8 cellular contexts compared by ENCODE assay signal in the genomic region with DNA sequence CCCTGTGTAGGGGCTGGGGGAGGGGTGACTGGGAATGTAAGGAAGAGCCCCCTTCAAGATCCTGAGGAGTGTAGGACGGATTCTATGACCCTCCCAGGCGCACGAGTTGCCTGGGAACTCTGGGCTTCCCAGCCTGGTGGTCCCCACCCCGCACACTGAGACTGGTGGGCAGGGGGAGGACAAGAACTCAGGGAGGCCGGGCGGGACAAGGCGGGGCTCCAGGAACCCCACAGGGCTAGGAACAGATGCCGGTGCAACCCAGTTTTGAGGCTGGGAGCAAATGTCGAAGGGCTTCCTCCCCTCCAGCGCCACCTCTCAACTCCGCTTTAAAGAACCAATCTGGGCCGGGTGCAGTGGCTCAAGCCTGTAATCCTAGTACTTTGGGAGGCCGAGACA. TPM values are rescaled to one million over a fixed set of nuclear protein-coding genes. Genes with fewer than 3 reads are reported as not detected.
DNase-seq lines count a peak whose midpoint lies in the region; ATAC-seq and TF ChIP-seq lines count a peak whose summit lies in the region.

No MANE protein-coding gene starts in this region.

- no peaks in the 10 kb centered on the region for H3K27me3 ChIP-seq in CD4-positive, alpha-beta memory T cell (ENCODE audit: insufficient read depth, low read length)
- no peaks in the 10 kb centered on the region for H3K27me3 ChIP-seq in prostate gland (replicated peaks; ENCODE audit: insufficient read depth)

- H3K27me3 Mint-ChIP-seq in CD4-positive, alpha-beta memory T cell, result no peaks in the 10 kb centered on the region

- no peak for TF ChIP-seq CTCF in RWPE1 (conservative IDR thresholded peaks at IDR 0.05; ENCODE audit: low read depth)
- TF ChIP-seq CTCF in fibroblast of mammary gland (conservative IDR thresholded peaks at IDR 0.05; ENCODE audit: control insufficient read depth, insufficient read depth, low read depth, low read length), result no peak
- no peak for TF ChIP-seq CTCF in prostate gland (IDR thresholded peaks at IDR 0.05)

- ATAC-seq in HG03045 (IDR thresholded peaks at IDR 0.05; ENCODE audit: unreplicated experiment) (no peak), HG03521 (IDR thresholded peaks at IDR 0.05; ENCODE audit: unreplicated experiment) (no peak)

- H3K9me3 Mint-ChIP-seq in CD4-positive, alpha-beta memory T cell, result no peaks in the 10 kb centered on the region

- peaks cover under 1% of the 10 kb centered on the region for H3K36me3 ChIP-seq in CD4-positive, alpha-beta memory T cell (ENCODE audit: insufficient read depth, low read length)
- H3K36me3 ChIP-seq in prostate gland, result no peaks in the 10 kb centered on the region

- H3K4me1 Mint-ChIP-seq in CD4-positive, alpha-beta memory T cell, result peaks cover 22 to 36% (median 29%) of the 10 kb centered on the region in 4 donors

- no peak for TF ChIP-seq POLR2A in prostate gland (IDR thresholded peaks at IDR 0.05)

- peak overlapping the region in 1 of 2 donors; percentile 81 for H3K4me3 ChIP-seq in CD4-positive, alpha-beta memory T cell (ENCODE audit: low read length in 2 of 2)
- H3K4me3 ChIP-seq in fibroblast of mammary gland (ENCODE audit: control insufficient read depth, low read depth, low read length) (peak overlapping the region; percentile 64), prostate gland (peak overlapping the region in 1 of 2 donors; percentile 88)

- peak overlapping the region in 6 of 7 donors; percentile 77 to 99 (median 96) for H3K27ac Mint-ChIP-seq in CD4-positive, alpha-beta memory T cell

- H3K4me1 ChIP-seq in CD4-positive, alpha-beta memory T cell (ENCODE audit: insufficient read depth, low read length), result peaks cover 35% of the 10 kb centered on the region
- H3K4me1 ChIP-seq in prostate gland (replicated peaks), result peaks cover 12% of the 10 kb centered on the region

- POLR2A ChIA-PET in CD4-positive, alpha-beta memory T cell (lab: Charles Lee; ENCODE audit: partially characterized antibody), result interaction anchor here (1.6 to 4.8 kb wide), 2 partner anchors 11 to 29 kb away, joined by 3 to 22 read pairs; no protein-coding TSS in a partner anchor
- POLR2A ChIA-PET in RWPE1 (lab: Yijun Ruan, JAX; ENCODE audit: low non-redundant PET), result no interaction called here

- CTCF ChIA-PET in CD4-positive, alpha-beta memory T cell (lab: Charles Lee; ENCODE audit: partially characterized antibody), result interaction anchor here (2.9 kb wide), 1 partner anchor 34 kb away, joined by 11 read pairs; no protein-coding TSS in a partner anchor
- CTCF ChIA-PET in RWPE1 (lab: Yijun Ruan, JAX), result interaction anchor here (1.4 to 2.9 kb wide), 2 partner anchors 27 to 33 kb away, joined by 3 to 10 read pairs; no protein-coding TSS in a partner anchor

- WGBS in prostate gland, result 80% methylated on average over 13 of the region's 13 CpGs

- peaks cover 0 to 14% of the 10 kb centered on the region in 2 donors for H3K36me3 Mint-ChIP-seq in CD4-positive, alpha-beta memory T cell

- H3K9me3 ChIP-seq in CD4-positive, alpha-beta memory T cell (ENCODE audit: control insufficient read depth in 1 of 2, low read length in 2 of 2), result no peaks in the 10 kb centered on the region
- H3K9me3 ChIP-seq in prostate gland, result no peaks in the 10 kb centered on the region

- peak overlapping the region; percentile 96 for H3K27ac ChIP-seq in CD4-positive, alpha-beta memory T cell (ENCODE audit: low read depth, low read length)
- H3K27ac ChIP-seq in RWPE1, result peak overlapping the region; percentile 94
- H3K27ac ChIP-seq in prostate gland, result peak overlapping the region; percentile 97 to 98

- no peak for DNase-seq in CD4-positive, alpha-beta memory T cell
- DNase-seq in RWPE1 (ENCODE audit: low spot score), result no peak
- no peak for DNase-seq in fibroblast of mammary gland (ENCODE audit: low read depth)
- DNase-seq in prostate gland (ENCODE audit: low spot score), result no peak
- no peak for DNase-seq in SKM-1 (lab: John Stamatoyannopoulos, UW; ENCODE audit: unreplicated experiment)
- DNase-seq in NCI-H1436 (lab: John Stamatoyannopoulos, UW), result no peak

- intact Hi-C loops in CD4-positive, alpha-beta memory T cell (cut with micrococcal nuclease), result loop anchor here (10.0 kb wide), 3 partner anchors 629 to 899 kb away; a partner anchor contains a TSS
- intact Hi-C loops in prostate gland (cut with DNase I), result no loop called here

- H3K4me3 Mint-ChIP-seq in CD4-positive, alpha-beta memory T cell, result peak overlapping the region; percentile 84 to 94 (median 89)

RNA-seq across cellular contexts. Expression of a gene that starts 1.3 kb away (rescaled TPM):
- 10 to 100 TPM; 45.1 to 46.4 TPM for total RNA-seq in CD4-positive, alpha-beta memory T cell
- polyA plus RNA-seq in CD4-positive, alpha-beta memory T cell, result 100 to 1,000 TPM; 100 to 103 TPM
- 100 to 1,000 TPM; 142 to 143 TPM for total RNA-seq in prostate gland

RNA-seq across cellular contexts. Expression of a gene that starts 37.7 kb away (rescaled TPM):
- 10 to 100 TPM; 13.3 to 16.0 TPM for total RNA-seq in CD4-positive, alpha-beta memory T cell
- 10 to 100 TPM; 28.5 to 28.8 TPM for polyA plus RNA-seq in CD4-positive, alpha-beta memory T cell
- 10 to 100 TPM; 68.4 to 71.8 TPM for total RNA-seq in prostate gland

Comparison
In these comparisons a context has a peak if more than half of its experiments do, and no peak if none do; other contexts are left out.
1. RNA of a gene that starts 37.7 kb away (total RNA-seq): 68.4 to 71.8 TPM in prostate gland; 13.3 to 16.0 TPM in CD4-positive, alpha-beta memory T cell; every median in the first group is over 4 times any median in the second.
2. Peak in every context shown above with its lines, with median percentiles within 50 percentile points of each other: H3K27ac ChIP-seq.